1 cellular context compared by ENCODE assay signal in the genomic region with DNA sequence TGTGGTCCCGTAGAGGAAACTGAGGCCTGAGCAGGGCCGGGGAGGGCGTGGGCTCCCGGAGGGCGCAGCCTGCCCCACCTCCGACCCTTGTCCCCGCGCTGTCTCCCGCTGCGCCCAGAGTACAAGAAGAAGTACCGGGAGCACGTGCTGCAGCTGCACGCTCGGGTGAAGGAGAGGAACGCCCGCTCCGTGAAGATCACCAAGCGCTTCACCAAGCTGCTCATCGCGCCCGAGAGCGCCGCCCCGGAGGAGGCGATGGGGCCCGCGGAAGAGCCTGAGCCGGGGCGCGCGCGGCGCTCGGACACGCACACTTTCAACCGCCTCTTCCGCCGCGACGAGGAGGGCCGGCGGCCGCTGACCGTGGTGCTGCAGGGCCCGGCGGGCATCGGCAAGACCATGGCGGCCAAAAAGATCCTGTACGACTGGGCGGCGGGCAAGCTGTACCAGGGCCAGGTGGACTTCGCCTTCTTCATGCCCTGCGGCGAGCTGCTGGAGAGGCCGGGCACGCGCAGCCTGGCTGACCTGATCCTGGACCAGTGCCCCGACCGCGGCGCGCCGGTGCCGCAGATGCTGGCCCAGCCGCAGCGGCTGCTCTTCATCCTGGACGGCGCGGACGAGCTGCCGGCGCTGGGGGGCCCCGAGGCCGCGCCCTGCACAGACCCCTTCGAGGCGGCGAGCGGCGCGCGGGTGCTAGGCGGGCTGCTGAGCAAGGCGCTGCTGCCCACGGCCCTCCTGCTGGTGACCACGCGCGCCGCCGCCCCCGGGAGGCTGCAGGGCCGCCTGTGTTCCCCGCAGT.
TF ChIP-seq lines count a peak whose summit lies in the region.

No MANE protein-coding gene starts in this region.

TF ChIP-seq in HEK293, 187 proteins besides CTCF, POLR2A, EP300 and RAD21 (continued from another document):
- TF ChIP-seq KLF16 (tag by site-specific recombination; IDR thresholded peaks at IDR 0.05) (no peak), ZNF221 (tag by site-specific recombination; IDR thresholded peaks at IDR 0.05; ENCODE audit: borderline replicate concordance) (no peak), ZNF670 (tag by site-specific recombination; IDR thresholded peaks at IDR 0.05; ENCODE audit: low read depth) (no peak), ZNF184 (tag by site-specific recombination; IDR thresholded peaks at IDR 0.05) (no peak), BCL11A (tag by site-specific recombination; IDR thresholded peaks at IDR 0.05; ENCODE audit: low read depth) (no peak), ZNF660 (tag by site-specific recombination; IDR thresholded peaks at IDR 0.05) (no peak), GLI2 (tag by site-specific recombination; IDR thresholded peaks at IDR 0.05; ENCODE audit: borderline replicate concordance, low read depth) (no peak), ZFHX2 (tag by site-specific recombination; conservative IDR thresholded peaks at IDR 0.05) (0 out of 2 replicates have a peak, but pooled peaks have one; percentile 8), ZNF701 (tag by site-specific recombination; IDR thresholded peaks at IDR 0.05) (no peak), TCF7L2 (IDR thresholded peaks at IDR 0.05; ENCODE audit: borderline replicate concordance, low read depth, low read length) (no peak), ZNF10 (tag by site-specific recombination; IDR thresholded peaks at IDR 0.05) (no peak), HOXC10 (CRISPR knock-in tag; IDR thresholded peaks at IDR 0.05) (peak; percentile 23; the same call in 1 of the 2 replicates), ZNF548 (tag by site-specific recombination; IDR thresholded peaks at IDR 0.05) (no peak), ZNF292 (tag by site-specific recombination; IDR thresholded peaks at IDR 0.05; ENCODE audit: borderline replicate concordance, low read depth) (no peak), ZNF768 (tag by site-specific recombination; IDR thresholded peaks at IDR 0.05) (no peak), TRIM28 (IDR thresholded peaks at IDR 0.05; ENCODE audit: borderline replicate concordance, low read length) (no peak), ZEB2 (tag by site-specific recombination; IDR thresholded peaks at IDR 0.05) (no peak), ZNF521 (tag by site-specific recombination; IDR thresholded peaks at IDR 0.05) (no peak), ZNF571 (tag by site-specific recombination; IDR thresholded peaks at IDR 0.05) (no peak), ZNF37A (tag by site-specific recombination; IDR thresholded peaks at IDR 0.05) (no peak)
- TF ChIP-seq, protein P1, sequence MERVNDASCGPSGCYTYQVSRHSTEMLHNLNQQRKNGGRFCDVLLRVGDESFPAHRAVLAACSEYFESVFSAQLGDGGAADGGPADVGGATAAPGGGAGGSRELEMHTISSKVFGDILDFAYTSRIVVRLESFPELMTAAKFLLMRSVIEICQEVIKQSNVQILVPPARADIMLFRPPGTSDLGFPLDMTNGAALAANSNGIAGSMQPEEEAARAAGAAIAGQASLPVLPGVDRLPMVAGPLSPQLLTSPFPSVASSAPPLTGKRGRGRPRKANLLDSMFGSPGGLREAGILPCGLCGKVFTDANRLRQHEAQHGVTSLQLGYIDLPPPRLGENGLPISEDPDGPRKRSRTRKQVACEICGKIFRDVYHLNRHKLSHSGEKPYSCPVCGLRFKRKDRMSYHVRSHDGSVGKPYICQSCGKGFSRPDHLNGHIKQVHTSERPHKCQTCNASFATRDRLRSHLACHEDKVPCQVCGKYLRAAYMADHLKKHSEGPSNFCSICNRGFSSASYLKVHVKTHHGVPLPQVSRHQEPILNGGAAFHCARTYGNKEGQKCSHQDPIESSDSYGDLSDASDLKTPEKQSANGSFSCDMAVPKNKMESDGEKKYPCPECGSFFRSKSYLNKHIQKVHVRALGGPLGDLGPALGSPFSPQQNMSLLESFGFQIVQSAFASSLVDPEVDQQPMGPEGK (tag by site-specific recombination; IDR thresholded peaks at IDR 0.05) = no peak
- TF ChIP-seq, protein P2, sequence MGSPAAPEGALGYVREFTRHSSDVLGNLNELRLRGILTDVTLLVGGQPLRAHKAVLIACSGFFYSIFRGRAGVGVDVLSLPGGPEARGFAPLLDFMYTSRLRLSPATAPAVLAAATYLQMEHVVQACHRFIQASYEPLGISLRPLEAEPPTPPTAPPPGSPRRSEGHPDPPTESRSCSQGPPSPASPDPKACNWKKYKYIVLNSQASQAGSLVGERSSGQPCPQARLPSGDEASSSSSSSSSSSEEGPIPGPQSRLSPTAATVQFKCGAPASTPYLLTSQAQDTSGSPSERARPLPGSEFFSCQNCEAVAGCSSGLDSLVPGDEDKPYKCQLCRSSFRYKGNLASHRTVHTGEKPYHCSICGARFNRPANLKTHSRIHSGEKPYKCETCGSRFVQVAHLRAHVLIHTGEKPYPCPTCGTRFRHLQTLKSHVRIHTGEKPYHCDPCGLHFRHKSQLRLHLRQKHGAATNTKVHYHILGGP (tag by site-specific recombination; IDR thresholded peaks at IDR 0.05) = no peak
- TF ChIP-seq, protein P3, sequence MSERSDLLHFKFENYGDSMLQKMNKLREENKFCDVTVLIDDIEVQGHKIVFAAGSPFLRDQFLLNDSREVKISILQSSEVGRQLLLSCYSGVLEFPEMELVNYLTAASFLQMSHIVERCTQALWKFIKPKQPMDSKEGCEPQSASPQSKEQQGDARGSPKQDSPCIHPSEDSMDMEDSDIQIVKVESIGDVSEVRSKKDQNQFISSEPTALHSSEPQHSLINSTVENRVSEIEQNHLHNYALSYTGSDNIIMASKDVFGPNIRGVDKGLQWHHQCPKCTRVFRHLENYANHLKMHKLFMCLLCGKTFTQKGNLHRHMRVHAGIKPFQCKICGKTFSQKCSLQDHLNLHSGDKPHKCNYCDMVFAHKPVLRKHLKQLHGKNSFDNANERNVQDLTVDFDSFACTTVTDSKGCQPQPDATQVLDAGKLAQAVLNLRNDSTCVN (tag by site-specific recombination; optimal IDR thresholded peaks at IDR 0.05) = peak; percentile 45
